10 cellular contexts compared by ENCODE assay signal in the genomic region with DNA sequence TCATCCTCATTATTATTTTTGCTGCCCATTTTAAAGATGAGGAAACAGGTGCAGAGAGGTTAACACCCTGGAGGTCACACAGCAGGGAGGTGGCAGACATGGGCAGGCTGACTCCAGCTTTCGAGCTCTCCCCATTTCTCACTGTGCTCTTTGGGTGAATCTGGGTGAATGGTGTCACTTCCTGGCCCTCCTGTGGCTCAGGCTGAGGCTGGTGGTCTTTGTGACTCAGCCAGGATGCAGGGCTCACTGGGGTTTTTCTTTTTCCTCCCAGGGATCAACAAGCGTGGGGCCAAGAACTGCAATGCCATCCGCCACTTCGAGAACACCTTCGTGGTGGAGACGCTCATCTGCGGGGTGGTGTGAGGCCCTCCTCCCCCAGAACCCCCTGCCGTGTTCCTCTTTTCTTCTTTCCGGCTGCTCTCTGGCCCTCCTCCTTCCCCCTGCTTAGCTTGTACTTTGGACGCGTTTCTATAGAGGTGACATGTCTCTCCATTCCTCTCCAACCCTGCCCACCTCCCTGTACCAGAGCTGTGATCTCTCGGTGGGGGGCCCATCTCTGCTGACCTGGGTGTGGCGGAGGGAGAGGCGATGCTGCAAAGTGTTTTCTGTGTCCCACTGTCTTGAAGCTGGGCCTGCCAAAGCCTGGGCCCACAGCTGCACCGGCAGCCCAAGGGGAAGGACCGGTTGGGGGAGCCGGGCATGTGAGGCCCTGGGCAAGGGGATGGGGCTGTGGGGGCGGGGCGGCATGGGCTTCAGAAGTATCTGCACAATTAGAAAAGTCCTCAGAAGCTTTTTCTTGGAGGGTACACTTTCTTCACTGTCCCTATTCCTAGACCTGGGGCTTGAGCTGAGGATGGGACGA.
A peak's percentile ranks its signal among the peaks of the same experiment; 100 is the strongest.
DNase-seq lines count a peak whose midpoint lies in the region; ATAC-seq and TF ChIP-seq lines count a peak whose summit lies in the region.
"Had no signal": no experiment of that assay in that cellular context is flagged by ENCODE, and none has a peak within 500 bp of the region (broad histone marks: within the 10 kb centered on the region; RNA-seq: fewer than 3 reads in every experiment).

No MANE protein-coding gene starts in this region.

- peak overlapping the region; percentile 84 for H3K27ac Mint-ChIP-seq in memory B cell

- intact Hi-C loops in tibial artery (cut with DNase I; ENCODE audit: low total_unique reads) = no loop called here

- H3K9me3 ChIP-seq in tibial artery = no peaks in the 10 kb centered on the region
- H3K9me3 ChIP-seq: psoas muscle had no signal

- H3K36me3 ChIP-seq in tibial artery = peaks cover 4 to 40% (median 38%) of the 10 kb centered on the region in 3 donors

- H3K4me3 ChIP-seq in tibial artery = no peak overlapping the region
- H3K4me3 ChIP-seq: psoas muscle had no signal

- H3K9me3 Mint-ChIP-seq in memory B cell = no peaks in the 10 kb centered on the region

- H3K36me3 Mint-ChIP-seq in memory B cell = peaks cover 5% of the 10 kb centered on the region

- no peaks in the 10 kb centered on the region for H3K27me3 Mint-ChIP-seq in memory B cell

- peak overlapping the region; percentile 38 for H3K4me3 Mint-ChIP-seq in memory B cell

- H3K4me1 Mint-ChIP-seq in memory B cell = peaks cover 40% of the 10 kb centered on the region

- peak; percentile 62 for ATAC-seq in memory B cell (ENCODE audit: low read depth)
- no peak for ATAC-seq in HG02884 (IDR thresholded peaks at IDR 0.05; ENCODE audit: unreplicated experiment)
- ATAC-seq in HG03159 (IDR thresholded peaks at IDR 0.05; ENCODE audit: unreplicated experiment) = no peak
- ATAC-seq: psoas muscle had no signal

- H3K27ac ChIP-seq in tibial artery = no peak overlapping the region
- H3K27ac ChIP-seq: psoas muscle had no signal

- DNase-seq in activated gamma-delta T cell treated with Interleukin-2 at 50 U/mL for 16 hours (peak; percentile 77), activated gamma-delta T cell (lab: John Stamatoyannopoulos, UW) (no peak), memory B cell (ENCODE audit: low spot score in 2 of 2) (peak; percentile 56 to 61), tibial artery (peak; percentile 15 to 48), NCI-H748 treated with DMSO at 0.1 percent for 48 hours (lab: John Stamatoyannopoulos, UW) (no peak)
- peak; percentile 54 to 59 for DNase-seq in activated CD8-positive, alpha-beta memory T cell treated with anti-CD3 and anti-CD28 coated beads for 4 hours (ENCODE audit: low read depth in 2 of 2)
- DNase-seq: central memory CD4-positive, alpha-beta T cell; psoas muscle had no signal

- no peaks in the 10 kb centered on the region for H3K27me3 ChIP-seq in tibial artery

- no peaks in the 10 kb centered on the region for H3K4me1 ChIP-seq in tibial artery
- H3K4me1 ChIP-seq: psoas muscle had no signal

- TF ChIP-seq CTCF in tibial artery (IDR thresholded peaks at IDR 0.05) = no peak

Comparison
In these comparisons a context has a peak if more than half of its experiments do, and no peak if none do; other contexts are left out.
1. DNase-seq: peak in activated gamma-delta T cell treated with Interleukin-2 at 50 U/mL for 16 hours (single experiment), activated CD8-positive, alpha-beta memory T cell treated with anti-CD3 and anti-CD28 coated beads for 4 hours (2 of 2), memory B cell (2 of 2) and tibial artery (2 of 2); none in activated gamma-delta T cell (single experiment) and NCI-H748 treated with DMSO at 0.1 percent for 48 hours (single experiment).